In the genomic region with DNA sequence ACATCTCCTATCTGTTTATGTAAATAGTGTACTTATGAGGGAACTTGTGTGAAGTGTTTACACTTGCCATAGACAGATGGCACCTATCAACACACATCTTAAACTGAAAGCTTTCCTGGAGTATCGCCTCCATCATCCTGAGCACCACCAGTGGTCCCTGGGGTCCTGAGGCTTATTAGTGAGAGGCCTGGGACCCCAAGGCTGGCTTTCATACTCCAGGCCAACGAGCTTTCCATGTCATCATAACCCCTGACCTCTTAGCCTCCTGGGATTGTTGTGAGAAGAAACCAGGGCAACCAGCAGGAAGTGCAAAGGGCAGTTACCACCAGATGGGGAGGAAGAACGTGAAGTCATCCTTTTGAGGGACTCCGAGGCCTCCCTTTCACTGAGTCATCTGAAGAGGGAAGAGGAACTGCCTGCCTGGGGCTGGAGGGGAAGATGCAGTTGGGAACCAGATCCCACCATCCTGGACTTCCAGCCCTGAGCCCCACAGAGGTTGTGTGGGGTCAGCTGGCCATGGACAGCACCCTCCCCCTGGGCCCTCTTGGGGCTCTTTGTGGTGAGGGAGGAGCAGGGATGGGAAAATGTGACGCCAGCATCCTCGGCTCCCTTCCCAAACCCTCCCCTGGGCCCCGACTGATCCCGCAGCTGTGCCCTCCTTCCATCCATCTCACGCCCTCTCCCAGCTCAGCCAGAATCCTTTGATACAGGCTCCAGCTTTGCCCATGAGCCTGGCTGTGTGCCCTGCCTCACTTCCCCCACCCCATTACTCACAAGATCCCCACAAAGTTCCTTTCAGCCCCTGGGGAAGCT, we compare ENCODE assay signal across 9 cellular contexts. TPM values are rescaled to one million over a fixed set of nuclear protein-coding genes. Genes with fewer than 3 reads are reported as not detected.
DNase-seq lines count a peak whose midpoint lies in the region; ATAC-seq, FAIRE-seq and TF ChIP-seq lines count a peak whose summit lies in the region.
"Had no signal": no experiment of that assay in that cellular context is flagged by ENCODE, and none has a peak within 500 bp of the region (broad histone marks: within the 10 kb centered on the region; RNA-seq: fewer than 3 reads in every experiment).

No MANE protein-coding gene starts in this region.

- peaks cover 2% of the 10 kb centered on the region for H3K9me1 ChIP-seq in K562 (ENCODE audit: control insufficient read depth, insufficient read depth, low read length)

- ATAC-seq in activated CD8-positive, alpha-beta T cell treated with anti-CD3 and anti-CD28 coated beads, Interleukin-2, amount 10 ng/mL, durations not matched to agents 7 days and 5 days = no peak
- no peak for ATAC-seq in activated CD8-positive, alpha-beta T cell treated with anti-CD3 and anti-CD28 coated beads for 36 hours
- peak; percentile 53 for ATAC-seq in K562
- ATAC-seq in left lung = peak; percentile 80
- ATAC-seq in GM18907 (IDR thresholded peaks at IDR 0.05; ENCODE audit: unreplicated experiment) = no peak
- ATAC-seq in HG02759 (IDR thresholded peaks at IDR 0.05; ENCODE audit: unreplicated experiment) = no peak

- H3K4me3 ChIP-seq in K562 = no peak overlapping the region
- no peak overlapping the region for H3K4me3 ChIP-seq in left lung

- H3K36me3 Mint-ChIP-seq in activated CD8-positive, alpha-beta T cell treated with anti-CD3 and anti-CD28 coated beads, Interleukin-2, amount 10 ng/mL, durations not matched to agents 7 days and 5 days (ENCODE audit: low read depth) = no peaks in the 10 kb centered on the region
- H3K36me3 Mint-ChIP-seq in activated CD8-positive, alpha-beta T cell treated with anti-CD3 and anti-CD28 coated beads for 36 hours (ENCODE audit: low read depth) = no peaks in the 10 kb centered on the region
- H3K36me3 Mint-ChIP-seq in type B pancreatic cell = no peaks in the 10 kb centered on the region

- H3K4me1 Mint-ChIP-seq in activated CD8-positive, alpha-beta T cell treated with anti-CD3 and anti-CD28 coated beads, Interleukin-2, amount 10 ng/mL, durations not matched to agents 7 days and 5 days (ENCODE audit: low read depth) = peaks cover 14% of the 10 kb centered on the region
- H3K4me1 Mint-ChIP-seq in activated CD8-positive, alpha-beta T cell treated with anti-CD3 and anti-CD28 coated beads for 36 hours (ENCODE audit: low read depth) = peaks cover 8% of the 10 kb centered on the region
- H3K4me1 Mint-ChIP-seq in type B pancreatic cell (ENCODE audit: unreplicated experiment) = peaks cover 30% of the 10 kb centered on the region

- H3K27ac Mint-ChIP-seq in activated CD8-positive, alpha-beta T cell treated with anti-CD3 and anti-CD28 coated beads, Interleukin-2, amount 10 ng/mL, durations not matched to agents 7 days and 5 days = peak overlapping the region; percentile 9
- H3K27ac Mint-ChIP-seq in activated CD8-positive, alpha-beta T cell treated with anti-CD3 and anti-CD28 coated beads for 36 hours = no peak overlapping the region
- H3K27ac Mint-ChIP-seq in type B pancreatic cell = peak overlapping the region; percentile 79

- 0 out of 4 replicates have a peak, but pooled peaks of 1 of the 2 experiments have one; percentile 17 for TF ChIP-seq RAD21 in K562 (CRISPR knock-in tag; conservative IDR thresholded peaks at IDR 0.05 in 1 of 2, IDR thresholded peaks at IDR 0.05 in 1 of 2)

- no peak for TF ChIP-seq POLR2A in K562 (conservative IDR thresholded peaks at IDR 0.05)

- TF ChIP-seq EP300 in K562 (IDR thresholded peaks at IDR 0.05; ENCODE audit: low read length) = no peak

- no peaks in the 10 kb centered on the region for H3K9me3 Mint-ChIP-seq in activated CD8-positive, alpha-beta T cell treated with anti-CD3 and anti-CD28 coated beads, Interleukin-2, amount 10 ng/mL, durations not matched to agents 7 days and 5 days (ENCODE audit: insufficient read depth)
- H3K9me3 Mint-ChIP-seq in activated CD8-positive, alpha-beta T cell treated with anti-CD3 and anti-CD28 coated beads for 36 hours = no peaks in the 10 kb centered on the region
- no peaks in the 10 kb centered on the region for H3K9me3 Mint-ChIP-seq in type B pancreatic cell

- no peaks in the 10 kb centered on the region; the same call in none of the 2 replicates for H4K20me1 ChIP-seq in K562 (replicated peaks; ENCODE audit: control insufficient read depth, insufficient read depth, low read length)

- FAIRE-seq in K562 (lab: Jason Lieb, UNC) = peak; percentile 11

- CTCF ChIA-PET in activated CD8-positive, alpha-beta T cell treated with anti-CD3 and anti-CD28 coated beads, Interleukin-2, amount 10 ng/mL, durations not matched to agents 7 days and 5 days (lab: Charles Lee) = interaction anchor here (1.0 to 2.4 kb wide), 3 partner anchors 14 to 19 kb away, joined by 4 to 10 read pairs (median 9); no protein-coding TSS in a partner anchor
- CTCF ChIA-PET in activated CD8-positive, alpha-beta T cell treated with anti-CD3 and anti-CD28 coated beads for 36 hours (lab: Charles Lee) = interaction anchor here (0.6 to 5.3 kb wide), 6 partner anchors 9 to 30 kb away, joined by 3 to 31 read pairs (median 3); no protein-coding TSS in a partner anchor
- CTCF ChIA-PET in K562 (lab: Yijun Ruan, JAX; ENCODE audit: low intra/inter-chr PET ratio) = no interaction called here

- peaks cover 40 to 75% of the 10 kb centered on the region in 2 experiments for H3K27me3 ChIP-seq in K562 (ENCODE audit: control insufficient read depth in 2 of 2, insufficient read depth in 2 of 2, low read length in 2 of 2)
- no peaks in the 10 kb centered on the region for H3K27me3 ChIP-seq in left lung

- peak overlapping the region in 1 of 2 experiments; percentile 3; a peak in 1 of 4 replicates for H3K9ac ChIP-seq in K562 (ENCODE audit: insufficient read depth in 1 of 2, low read depth in 2 of 2, low read length in 2 of 2)

- TF ChIP-seq CTCF in activated CD8-positive, alpha-beta T cell treated with anti-CD3 and anti-CD28 coated beads for 36 hours (IDR thresholded peaks at IDR 0.05) = no peak
- 0 out of 6 replicates have a peak, but pooled peaks of 1 of the 3 experiments have one; percentile 1 for TF ChIP-seq CTCF in K562 (IDR thresholded peaks at IDR 0.05 in 2 of 3, conservative IDR thresholded peaks at IDR 0.05 in 1 of 3; ENCODE audit: insufficient read depth in 2 of 3, low read depth in 1 of 3, low read length in 3 of 3)
- TF ChIP-seq CTCF in left lung (IDR thresholded peaks at IDR 0.05) = no peak
- TF ChIP-seq CTCF in type B pancreatic cell (conservative IDR thresholded peaks at IDR 0.05) = no peak

- H2AFZ ChIP-seq in K562 (ENCODE audit: low read depth, low read length) = peak overlapping the region; percentile 22; the same call in 1 of the 2 replicates

- no peaks in the 10 kb centered on the region for H3K79me2 ChIP-seq in K562 (ENCODE audit: control insufficient read depth, insufficient read depth, low read length)

- no peak for DNase-seq in activated CD8-positive, alpha-beta T cell treated with anti-CD3 and anti-CD28 coated beads, Interleukin-2, amount 10 ng/mL, durations not matched to agents 7 days and 5 days
- DNase-seq in activated CD8-positive, alpha-beta T cell treated with anti-CD3 and anti-CD28 coated beads for 36 hours = no peak
- DNase-seq in K562 (ENCODE audit: extremely low read depth in 1 of 4, low spot score in 3 of 4) (peak in 3 of 4 experiments; percentile 47 to 62 (median 48)), left lung (peak; percentile 71 to 78), type B pancreatic cell (ENCODE audit: extremely low spot score, unreplicated experiment) (no peak), COLO829 (ENCODE audit: low spot score) (no peak)

- POLR2A ChIA-PET in activated CD8-positive, alpha-beta T cell treated with anti-CD3 and anti-CD28 coated beads, Interleukin-2, amount 10 ng/mL, durations not matched to agents 7 days and 5 days (lab: Charles Lee) = no interaction called here
- POLR2A ChIA-PET in activated CD8-positive, alpha-beta T cell treated with anti-CD3 and anti-CD28 coated beads for 36 hours (lab: Charles Lee) = interaction anchor here (1.5 kb wide), 1 partner anchor 13 kb away, joined by 4 read pairs; no protein-coding TSS in a partner anchor
- POLR2A ChIA-PET in K562 (lab: Yijun Ruan, JAX) = interaction anchor here (1.9 kb wide), 1 partner anchor 12 kb away, joined by 5 read pairs; no protein-coding TSS in a partner anchor

- H3K27me3 Mint-ChIP-seq in activated CD8-positive, alpha-beta T cell treated with anti-CD3 and anti-CD28 coated beads, Interleukin-2, amount 10 ng/mL, durations not matched to agents 7 days and 5 days (ENCODE audit: low read depth) = peaks cover 18% of the 10 kb centered on the region
- H3K27me3 Mint-ChIP-seq in activated CD8-positive, alpha-beta T cell treated with anti-CD3 and anti-CD28 coated beads for 36 hours = peaks cover 12% of the 10 kb centered on the region
- H3K27me3 Mint-ChIP-seq in type B pancreatic cell = peaks cover 7% of the 10 kb centered on the region

- BruUV-seq in K562 (replicated peaks; lab: Mats Ljungman, UMichigan) = no TSS peak

- H3K36me3 ChIP-seq in K562 (ENCODE audit: control insufficient read depth, insufficient read depth, low read length) = no peaks in the 10 kb centered on the region
- H3K36me3 ChIP-seq in left lung = no peaks in the 10 kb centered on the region

- H3K4me2 ChIP-seq in K562 (ENCODE audit: insufficient read depth, low read length) = no peak overlapping the region; the same call in 1 of the 2 replicates

- no peak overlapping the region for H3K4me3 Mint-ChIP-seq in activated CD8-positive, alpha-beta T cell treated with anti-CD3 and anti-CD28 coated beads, Interleukin-2, amount 10 ng/mL, durations not matched to agents 7 days and 5 days
- no peak overlapping the region for H3K4me3 Mint-ChIP-seq in activated CD8-positive, alpha-beta T cell treated with anti-CD3 and anti-CD28 coated beads for 36 hours
- no peak overlapping the region for H3K4me3 Mint-ChIP-seq in type B pancreatic cell

- H3K4me1 ChIP-seq in K562 (replicated peaks in 1 of 2; ENCODE audit: control insufficient read depth in 2 of 2, insufficient read depth in 2 of 2, low read length in 2 of 2) (peaks cover 4 to 17% of the 10 kb centered on the region in 2 experiments), left lung (peaks cover 5 to 71% of the 10 kb centered on the region in 2 donors)

- intact Hi-C loops in activated CD8-positive, alpha-beta T cell treated with anti-CD3 and anti-CD28 coated beads for 36 hours (cut with micrococcal nuclease) = no loop called here
- intact Hi-C loops in K562 (cut with micrococcal nuclease) (no loop called here), left lung (cut with DNase I) (no loop called here)

- in situ Hi-C loops in K562 (cut with MboI) = no loop called here

- H3K9me3 ChIP-seq in K562 (replicated peaks; ENCODE audit: control insufficient read depth, insufficient read depth, low read depth, low read length) (no peaks in the 10 kb centered on the region), left lung (no peaks in the 10 kb centered on the region)

- WGBS in K562 (ENCODE audit: insufficient coverage, low coverage, missing lambda C conversion rate) = 11% methylated on average over 9 of the region's 9 CpGs

- no peak overlapping the region for H3K27ac ChIP-seq in K562 (ENCODE audit: extremely low read depth, low read depth, low read length)
- H3K27ac ChIP-seq in left lung = peak overlapping the region; percentile 56 to 94
- H3K27ac ChIP-seq: epithelial cell of prostate had no signal

RNA-seq across cellular contexts. Expression of gene INKA2, which starts 5.8 kb away (rescaled TPM):
- 1 to 10 TPM; 4.1 to 4.3 TPM for total RNA-seq in activated CD8-positive, alpha-beta T cell treated with anti-CD3 and anti-CD28 coated beads, Interleukin-2, amount 10 ng/mL, durations not matched to agents 7 days and 5 days
- 1 to 10 TPM; 1.7 to 2.3 TPM for total RNA-seq in activated CD8-positive, alpha-beta T cell treated with anti-CD3 and anti-CD28 coated beads for 36 hours
- total RNA-seq in K562 (2011; cell fraction: chromatin; rRNA removed; ENCODE audit: low replicate concordance) = 0.14 and 0.76 TPM in 2 replicates
- 0.50 and 0.79 TPM in 2 replicates for total RNA-seq in K562 (2011; cell fraction: nucleolus; rRNA removed)
- 0.51 and 0.61 TPM in 2 replicates for total RNA-seq in K562 (2011; cell fraction: nucleoplasm; rRNA removed)
- 0.27 and 0.41 TPM in 2 replicates for total RNA-seq in K562 (2014; rRNA removed)
- 0.32 and 0.33 TPM in 2 replicates for total RNA-seq in K562 (2014; rRNA removed; fragmentation: Illumina TruSeq; extraction: Trizol)
- 0.25 and 0.26 TPM in 2 replicates for total RNA-seq in K562 (2015; rRNA removed; fragmentation: Illumina TruSeq; extraction: Trizol)
- total RNA-seq in K562 (2021) = 0.45 and 1.4 TPM in 2 replicates
- polyA plus RNA-seq in K562 (2011; rRNA removed) = 0.24 and 0.43 TPM in 2 replicates
- 0.35 and 0.75 TPM in 2 replicates for polyA plus RNA-seq in K562 (2011; cell fraction: cytosol; rRNA removed)
- 0.10 and 0.37 TPM in 2 replicates for polyA plus RNA-seq in K562 (2011; cell fraction: nucleus; rRNA removed)
- 0.46 and 0.72 TPM in 2 replicates for polyA plus RNA-seq in K562 (2012)
- 0.12 and 0.14 TPM in 2 replicates for polyA plus RNA-seq in K562 (2014; fragmentation: Illumina TruSeq; extraction: Trizol)
- polyA plus RNA-seq in K562 (2014; fragmentation: Nextera tagmentation; extraction: Ambion mirVana) = under 1 TPM in 1 of 2 experiments, not detected in 1; 0.04 TPM
- 0.12 and 0.53 TPM in 2 replicates for polyA plus RNA-seq in K562 (2014; rRNA removed)
- 0.49 and 1.9 TPM in 2 replicates for polyA minus RNA-seq in K562 (2011; rRNA and poly(A)+ RNA removed)
- 0.29 TPM in 1 of 2 replicates, not detected in the other for polyA minus RNA-seq in K562 (2011; cell fraction: cytosol; rRNA and poly(A)+ RNA removed)
- polyA minus RNA-seq in K562 (2011; cell fraction: nucleus; rRNA and poly(A)+ RNA removed) = 0.13 and 1.00 TPM in 2 replicates
- total RNA-seq in left lung = 10 to 100 TPM in 1 of 2 donors, 1 to 10 TPM in 1; 7.2 to 13.8 TPM
- 5.3 and 9.7 TPM in 2 replicates for total RNA-seq in type B pancreatic cell (ENCODE audit: low replicate concordance)

RNA-seq across cellular contexts. Expression of gene DDX20, which starts 22.3 kb away (rescaled TPM):
- 10 to 100 TPM; 18.1 to 18.9 TPM for total RNA-seq in activated CD8-positive, alpha-beta T cell treated with anti-CD3 and anti-CD28 coated beads, Interleukin-2, amount 10 ng/mL, durations not matched to agents 7 days and 5 days
- total RNA-seq in activated CD8-positive, alpha-beta T cell treated with anti-CD3 and anti-CD28 coated beads for 36 hours = 10 to 100 TPM; 15.3 to 15.9 TPM
- total RNA-seq in K562 (2011; cell fraction: chromatin; rRNA removed; ENCODE audit: low replicate concordance) = 11.2 and 36.6 TPM in 2 replicates
- total RNA-seq in K562 (2011; cell fraction: nucleolus; rRNA removed) = 8.7 and 9.2 TPM in 2 replicates
- 11.8 and 13.9 TPM in 2 replicates for total RNA-seq in K562 (2011; cell fraction: nucleoplasm; rRNA removed)
- 29.3 and 29.9 TPM in 2 replicates for total RNA-seq in K562 (2014; rRNA removed)
- 29.6 and 32.6 TPM in 2 replicates for total RNA-seq in K562 (2014; rRNA removed; fragmentation: Illumina TruSeq; extraction: Trizol)
- 30.0 and 33.4 TPM in 2 replicates for total RNA-seq in K562 (2015; rRNA removed; fragmentation: Illumina TruSeq; extraction: Trizol)
- 21.3 and 22.1 TPM in 2 replicates for total RNA-seq in K562 (2021)
- 18.3 and 24.5 TPM in 2 replicates for polyA plus RNA-seq in K562 (2011; rRNA removed)
- polyA plus RNA-seq in K562 (2011; cell fraction: cytosol; rRNA removed) = 7.0 and 10.0 TPM in 2 replicates
- 18.8 and 25.7 TPM in 2 replicates for polyA plus RNA-seq in K562 (2011; cell fraction: nucleus; rRNA removed)
- 10.5 and 14.3 TPM in 2 replicates for polyA plus RNA-seq in K562 (2012)
- polyA plus RNA-seq in K562 (2014; fragmentation: Illumina TruSeq; extraction: Trizol) = 24.5 and 26.1 TPM in 2 replicates
- 1 to 10 TPM; 8.3 to 8.5 TPM for polyA plus RNA-seq in K562 (2014; fragmentation: Nextera tagmentation; extraction: Ambion mirVana)
- 15.3 and 17.6 TPM in 2 replicates for polyA plus RNA-seq in K562 (2014; rRNA removed)
- 33.7 and 37.1 TPM in 2 replicates for polyA minus RNA-seq in K562 (2011; rRNA and poly(A)+ RNA removed)
- polyA minus RNA-seq in K562 (2011; cell fraction: cytosol; rRNA and poly(A)+ RNA removed) = 16.9 and 18.9 TPM in 2 replicates
- polyA minus RNA-seq in K562 (2011; cell fraction: nucleus; rRNA and poly(A)+ RNA removed) = 14.1 and 30.2 TPM in 2 replicates
- 10 to 100 TPM; 10.6 to 12.2 TPM for total RNA-seq in left lung
- 13.2 and 18.1 TPM in 2 replicates for total RNA-seq in type B pancreatic cell (ENCODE audit: low replicate concordance)

Comparison
In these comparisons a context has a peak if more than half of its experiments do, and no peak if none do; other contexts are left out.
1. ATAC-seq: peak in K562 (single experiment) and left lung (single experiment); none in activated CD8-positive, alpha-beta T cell treated with anti-CD3 and anti-CD28 coated beads, Interleukin-2, amount 10 ng/mL, durations not matched to agents 7 days and 5 days (single experiment), activated CD8-positive, alpha-beta T cell treated with anti-CD3 and anti-CD28 coated beads for 36 hours (single experiment), GM18907 (single experiment) and HG02759 (single experiment).
2. DNase-seq: peak in K562 (3 of 4) and left lung (2 of 2); none in activated CD8-positive, alpha-beta T cell treated with anti-CD3 and anti-CD28 coated beads, Interleukin-2, amount 10 ng/mL, durations not matched to agents 7 days and 5 days (single experiment), activated CD8-positive, alpha-beta T cell treated with anti-CD3 and anti-CD28 coated beads for 36 hours (single experiment), type B pancreatic cell (single experiment) and COLO829 (single experiment).